22 cellular contexts compared by ENCODE assay signal in genomic region chr5:5486122-5486521, GRCh38.
"Had no signal": no experiment of that assay in that cellular context is flagged by ENCODE, and none has a peak within 500 bp of the region (broad histone marks: within the 10 kb centered on the region; RNA-seq: fewer than 3 reads in every experiment).

No MANE protein-coding gene starts in this region.

- H3K4me1 ChIP-seq: esophagus muscularis mucosa, testis, tibial nerve had no signal

- H3K9ac ChIP-seq: parathyroid adenoma had no signal

- ATAC-seq: gastrocnemius medialis; heart right ventricle; left lobe of liver; naive thymus-derived CD8-positive, alpha-beta T cell; psoas muscle; sciatic nerve; stimulated activated naive B cell treated with anti-CD40 and anti-IgM and Interleukin-4, amounts not matched to agents 10 μg/mL and 1 μg/mL and 100 μg/mL, for 72 hours; stimulated activated naive CD8-positive, alpha-beta T cell treated with anti-CD3 and anti-CD28 coated beads, Interleukin-15, amount 100 ng/mL, for 72 hours had no signal

- H3K27ac ChIP-seq: epithelial cell of prostate, esophagus muscularis mucosa, heart right ventricle, parathyroid adenoma, psoas muscle, testis, tibial nerve had no signal

- H3K9me3 ChIP-seq: esophagus muscularis mucosa, gastrocnemius medialis, heart right ventricle, psoas muscle, spleen, testis, tibial nerve had no signal

- H3K27me3 ChIP-seq: esophagus muscularis mucosa, gastrocnemius medialis, heart right ventricle, spleen, testis, tibial nerve had no signal

- H2AFZ ChIP-seq: parathyroid adenoma had no signal

- H3K9me3 Mint-ChIP-seq: naive thymus-derived CD8-positive, alpha-beta T cell; stimulated activated naive B cell treated with anti-CD40 and anti-IgM and Interleukin-4, amounts not matched to agents 10 μg/mL and 1 μg/mL and 100 μg/mL, for 72 hours; stimulated activated naive CD8-positive, alpha-beta T cell treated with anti-CD3 and anti-CD28 coated beads, Interleukin-15, amount 100 ng/mL, for 72 hours had no signal

- H3K27ac Mint-ChIP-seq: stimulated activated naive B cell treated with anti-CD40 and anti-IgM and Interleukin-4, amounts not matched to agents 10 μg/mL and 1 μg/mL and 100 μg/mL, for 72 hours; stimulated activated naive CD8-positive, alpha-beta T cell treated with anti-CD3 and anti-CD28 coated beads, Interleukin-15, amount 100 ng/mL, for 72 hours had no signal

- DNase-seq: effector memory CD4-positive, alpha-beta T cell; gastrocnemius medialis; heart right ventricle; hypothalamus; islet precursor cell; mammary epithelial cell; naive thymus-derived CD8-positive, alpha-beta T cell; occipital lobe; psoas muscle; spleen; stimulated activated CD4-positive, alpha-beta T cell treated with anti-CD3 and anti-CD28 coated beads, Interleukin-15, amount 100 ng/mL, for 24 hours; stimulated activated CD4-positive, alpha-beta T cell treated with anti-CD3 and anti-CD28 coated beads, Interleukin-1b, Interleukin-23, amount 100 ng/mL, for 48 hours; stimulated activated CD4-positive, alpha-beta T cell treated with anti-CD3 and anti-CD28 coated beads, Interleukin-4, amount 100 ng/mL, for 24 hours; stimulated activated naive B cell treated with anti-CD40 and anti-IgM and Interleukin-4, amounts not matched to agents 10 μg/mL and 1 μg/mL and 100 μg/mL, for 72 hours; stimulated activated naive CD8-positive, alpha-beta T cell treated with anti-CD3 and anti-CD28 coated beads, Interleukin-15, amount 100 ng/mL, for 72 hours; testis had no signal

- H3K4me3 ChIP-seq: esophagus muscularis mucosa, gastrocnemius medialis, heart right ventricle, psoas muscle, spleen, testis, tibial nerve had no signal

- H3K27me3 Mint-ChIP-seq: naive thymus-derived CD8-positive, alpha-beta T cell; stimulated activated naive B cell treated with anti-CD40 and anti-IgM and Interleukin-4, amounts not matched to agents 10 μg/mL and 1 μg/mL and 100 μg/mL, for 72 hours; stimulated activated naive CD8-positive, alpha-beta T cell treated with anti-CD3 and anti-CD28 coated beads, Interleukin-15, amount 100 ng/mL, for 72 hours had no signal

- H3K4me3 Mint-ChIP-seq: stimulated activated naive B cell treated with anti-CD40 and anti-IgM and Interleukin-4, amounts not matched to agents 10 μg/mL and 1 μg/mL and 100 μg/mL, for 72 hours; stimulated activated naive CD8-positive, alpha-beta T cell treated with anti-CD3 and anti-CD28 coated beads, Interleukin-15, amount 100 ng/mL, for 72 hours had no signal

- H3K79me2 ChIP-seq: parathyroid adenoma had no signal
